In the genomic region with DNA sequence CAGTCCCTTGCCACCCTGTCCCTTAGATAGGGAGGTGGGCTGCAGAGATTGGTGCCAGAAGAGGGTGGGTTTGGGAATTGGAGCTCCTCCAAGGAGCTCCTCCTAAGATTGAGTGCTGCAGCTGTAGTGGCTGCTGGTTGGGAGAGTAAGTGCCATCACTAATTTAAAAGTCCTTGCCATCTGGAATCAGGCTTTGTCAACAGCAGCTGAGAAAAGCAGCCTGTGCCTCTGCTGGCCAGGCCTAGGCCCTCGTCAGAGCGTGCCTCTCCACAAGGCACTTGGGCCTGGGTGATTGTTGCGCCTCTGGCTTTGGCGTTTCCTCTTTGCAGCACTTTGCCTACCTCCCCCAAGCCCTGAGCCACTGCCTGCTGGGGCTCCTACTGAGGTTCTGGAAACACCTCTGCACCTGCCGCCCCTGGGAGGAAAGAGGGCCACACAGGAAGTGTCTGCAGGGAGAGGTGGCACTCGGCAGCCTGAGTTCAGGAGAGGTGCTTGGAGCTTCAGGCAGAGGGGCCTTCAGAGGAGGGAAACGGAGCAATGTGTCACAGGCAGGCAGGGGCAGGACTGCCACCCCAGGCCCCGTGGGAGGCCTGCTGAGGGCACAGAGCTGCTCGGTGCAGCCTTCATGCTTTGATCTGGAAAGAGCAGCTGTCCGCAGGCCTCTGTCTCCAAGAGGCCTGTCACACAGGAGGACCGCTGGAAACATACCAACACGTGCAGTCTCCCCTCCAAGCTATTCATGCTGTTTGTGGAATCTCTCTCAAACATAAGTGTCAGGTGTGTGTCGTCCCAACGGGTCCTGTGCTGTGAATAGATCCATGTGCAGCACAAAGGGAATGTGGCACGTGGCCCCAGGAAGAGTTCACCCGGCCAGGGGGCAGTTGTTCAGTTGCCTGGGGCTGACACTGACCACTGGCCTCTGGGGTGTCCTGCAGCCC, we compare ENCODE assay signal across 15 cellular contexts.
A peak's percentile ranks its signal among the peaks of the same experiment; 100 is the strongest.
DNase-seq lines count a peak whose midpoint lies in the region; ATAC-seq and TF ChIP-seq lines count a peak whose summit lies in the region.
"Had no signal": no experiment of that assay in that cellular context is flagged by ENCODE, and none has a peak within 500 bp of the region (broad histone marks: within the 10 kb centered on the region; RNA-seq: fewer than 3 reads in every experiment).

No MANE protein-coding gene starts in this region.

- H3K4me2 ChIP-seq in BLaER1 treated with 17β-estradiol and CSF1 and Interleukin-3, amounts not matched to agents 10 nM and 100 nM = peak overlapping the region; percentile 4 to 77 (median 54); a peak in 20 of 22 replicates

- no peak for TF ChIP-seq CTCF in HEK293 (tag by site-specific recombination; IDR thresholded peaks at IDR 0.05)

- H4K20me1 ChIP-seq in BLaER1 treated with 17β-estradiol and CSF1 and Interleukin-3, amounts not matched to agents 10 nM and 100 nM = peaks cover 0 to 40% (median 14%) of the 10 kb centered on the region in 11 experiments; a peak in 10 of 22 replicates

- no peaks in the 10 kb centered on the region for H3K9me3 ChIP-seq in BLaER1 treated with 17β-estradiol and CSF1 and Interleukin-3, amounts not matched to agents 10 nM and 100 nM (replicated peaks in 1 of 11)
- H3K9me3 ChIP-seq in HEK293 (ENCODE audit: control insufficient read depth, insufficient read depth, low read depth, low read length) = no peaks in the 10 kb centered on the region
- H3K9me3 ChIP-seq: uterus had no signal

- POLR2A ChIA-PET in HEK293 (lab: Yijun Ruan, JAX) = no interaction called here

- H3K27ac ChIP-seq in BLaER1 treated with 17β-estradiol and CSF1 and Interleukin-3, amounts not matched to agents 10 nM and 100 nM = no peak overlapping the region
- H3K27ac ChIP-seq in HEK293 (ENCODE audit: extremely low read depth, low read depth, low read length) = no peak overlapping the region
- H3K27ac ChIP-seq: uterus had no signal

- CTCF ChIA-PET in HEK293 (lab: Yijun Ruan, JAX) = interaction anchor here (1.1 to 4.6 kb wide), 2 partner anchors 10 to 101 kb away, joined by 3 to 33 read pairs; no protein-coding TSS in a partner anchor

- no peak overlapping the region for H3K4me3 ChIP-seq in BLaER1 treated with 17β-estradiol and CSF1 and Interleukin-3, amounts not matched to agents 10 nM and 100 nM
- no peak overlapping the region for H3K4me3 ChIP-seq in HEK293 (ENCODE audit: low read depth, low read length)
- H3K4me3 ChIP-seq: GM12878, uterus had no signal

- DNase-seq in NCI-H524 (lab: John Stamatoyannopoulos, UW) = peak; percentile 86 to 96
- peak; percentile 7 for DNase-seq in iPS-NIHi7 (ENCODE audit: extremely low spot score)
- no peak for DNase-seq in kidney tubule cell (ENCODE audit: low spot score)
- DNase-seq in glomerular visceral epithelial cell (ENCODE audit: extremely low spot score) = no peak
- DNase-seq: EL, KG1, kidney glomerular epithelial cell, NCI-H526 treated with DMSO at 0.1 percent for 48 hours had no signal

- H3K9ac ChIP-seq in BLaER1 treated with 17β-estradiol and CSF1 and Interleukin-3, amounts not matched to agents 10 nM and 100 nM = no peak overlapping the region; a peak in 1 of 22 replicates

- H3K4me1 ChIP-seq in BLaER1 treated with 17β-estradiol and CSF1 and Interleukin-3, amounts not matched to agents 10 nM and 100 nM = peaks cover 9 to 26% (median 15%) of the 10 kb centered on the region in 10 experiments; a peak in 17 of 20 replicates
- H3K4me1 ChIP-seq in HEK293 (ENCODE audit: control insufficient read depth, insufficient read depth, low read length) = no peaks in the 10 kb centered on the region
- H3K4me1 ChIP-seq: uterus had no signal

- ATAC-seq in GM19397 (IDR thresholded peaks at IDR 0.05; ENCODE audit: unreplicated experiment) (no peak), GM18861 (IDR thresholded peaks at IDR 0.05; ENCODE audit: unreplicated experiment) (no peak)
- ATAC-seq: activated naive CD4-positive, alpha-beta T cell treated with anti-CD3 and anti-CD28 coated beads, Interleukin-2, amount 50 U/mL, for 72 hours; GM12878 had no signal

- peaks cover 0 to 9% (median 0%) of the 10 kb centered on the region in 11 experiments; a peak in 5 of 22 replicates for H3K27me3 ChIP-seq in BLaER1 treated with 17β-estradiol and CSF1 and Interleukin-3, amounts not matched to agents 10 nM and 100 nM
- H3K27me3 ChIP-seq: uterus had no signal

- H3K36me3 ChIP-seq in BLaER1 treated with 17β-estradiol and CSF1 and Interleukin-3, amounts not matched to agents 10 nM and 100 nM = no peaks in the 10 kb centered on the region
- H3K36me3 ChIP-seq in HEK293 (ENCODE audit: control insufficient read depth in 2 of 2, insufficient read depth in 1 of 2, low read length in 2 of 2) = peaks cover 6 to 69% of the 10 kb centered on the region in 2 experiments; a peak in 2 of 3 replicates
- H3K36me3 ChIP-seq: uterus had no signal

TF ChIP-seq in HEK293, 187 proteins besides CTCF, POLR2A, EP300 and RAD21:
- TF ChIP-seq GLIS1 (tag by site-specific recombination; IDR thresholded peaks at IDR 0.05) (peak; percentile 16; the same call in 1 of the 2 replicates), OVOL3 (tag by site-specific recombination; IDR thresholded peaks at IDR 0.05) (no peak), ZIC2 (tag by site-specific recombination; IDR thresholded peaks at IDR 0.05) (0 out of 2 replicates have a peak, but pooled peaks have one; percentile 18), ZNF19 (tag by site-specific recombination; IDR thresholded peaks at IDR 0.05; ENCODE audit: low read depth) (no peak)

Comparison
In these comparisons a context has a peak if more than half of its experiments do, and no peak if none do; other contexts are left out.
1. DNase-seq: peak in NCI-H524 (2 of 2) and iPS-NIHi7 (single experiment); none in kidney tubule cell (single experiment) and glomerular visceral epithelial cell (single experiment).